Comparison of ENCODE assay signal across 8 cellular contexts in genomic region chr10:43436291-43437140, GRCh38. TPM values are rescaled to one million over a fixed set of nuclear protein-coding genes. Genes with fewer than 3 reads are reported as not detected.
DNase-seq lines count a peak whose midpoint lies in the region; ATAC-seq and TF ChIP-seq lines count a peak whose summit lies in the region.

Gene ZNF487 (plus strand): TSS chr10:43437111. CDS start chr10:43475814, 38,703 bp downstream.

- peaks cover 8% of the 10 kb centered on the region for H3K4me1 ChIP-seq in hepatocyte (ENCODE audit: insufficient read depth)

- H2AFZ ChIP-seq in hepatocyte, result peak within 1 kb of the TSS; percentile 76

- no peaks in the 10 kb centered on the region for H3K9me2 ChIP-seq in hepatocyte (replicated peaks; ENCODE audit: insufficient read depth)

- no peaks in the 10 kb centered on the region for H3K36me3 ChIP-seq in hepatocyte (replicated peaks; ENCODE audit: insufficient read depth, low read depth)

- WGBS in hepatocyte (ENCODE audit: low lambda C conversion rate, missing lambda C conversion rate), result 2% methylated on average over 69 of the region's 69 CpGs

- no peaks in the 10 kb centered on the region for H3K9me3 ChIP-seq in hepatocyte (ENCODE audit: low read depth)

- H3K27ac ChIP-seq in hepatocyte, result peak within 1 kb of the TSS; percentile 98

- H3K79me2 ChIP-seq in hepatocyte, result peaks cover 26% of the 10 kb centered on the region

- peak within 1 kb of the TSS; percentile 83 for H3K4me2 ChIP-seq in hepatocyte

- DNase-seq in GM13976 (ENCODE audit: low spot score) (peak; percentile 96), NCI-H1092 (lab: John Stamatoyannopoulos, UW) (peak; percentile 65), T-helper 9 cell (peak; percentile 79), astrocyte of the cerebellum (ENCODE audit: low read depth) (peak; percentile 54), hepatocyte (ENCODE audit: low spot score) (peak; percentile 93), retina (peak; percentile 98), OCI-M2 (lab: John Stamatoyannopoulos, UW; ENCODE audit: unreplicated experiment) (no peak)

- in situ Hi-C loops in GM13976 (cut with MboI; ENCODE audit: low sequenced_read_pairs, unreplicated experiment) (no loop called here), astrocyte of the cerebellum (cut with HindIII; ENCODE audit: low sequenced_read_pairs) (no loop called here)

- no peaks in the 10 kb centered on the region for H3K27me3 ChIP-seq in hepatocyte

- peak; percentile 53 for TF ChIP-seq CTCF in GM13976 (IDR thresholded peaks at IDR 0.05; ENCODE audit: borderline replicate concordance, control extremely low read depth, extremely low read depth, insufficient read depth, missing control alignments)
- peak; percentile 5 for TF ChIP-seq CTCF in astrocyte of the cerebellum (IDR thresholded peaks at IDR 0.05; ENCODE audit: low read depth, low read length, missing control alignments)
- TF ChIP-seq CTCF in hepatocyte (IDR thresholded peaks at IDR 0.05; ENCODE audit: poor library complexity), result peak; percentile 23

- no peaks in the 10 kb centered on the region for H4K20me1 ChIP-seq in hepatocyte (ENCODE audit: insufficient read depth, poor library complexity, severe bottlenecking)

- H3K4me3 ChIP-seq in astrocyte of the cerebellum (ENCODE audit: low read depth, low read length) (peak within 1 kb of the TSS; percentile 83), hepatocyte (peak within 1 kb of the TSS; percentile 77)

- ATAC-seq in HG02623 (IDR thresholded peaks at IDR 0.05; ENCODE audit: unreplicated experiment), result peak; percentile 95

RNA-seq across cellular contexts. Expression of gene ZNF487, which starts in this region (rescaled TPM):
- 8.1 and 9.3 TPM in 2 replicates for total RNA-seq in hepatocyte
- polyA plus RNA-seq in hepatocyte, result 5.6 and 8.9 TPM in 2 replicates
